In the genomic region with DNA sequence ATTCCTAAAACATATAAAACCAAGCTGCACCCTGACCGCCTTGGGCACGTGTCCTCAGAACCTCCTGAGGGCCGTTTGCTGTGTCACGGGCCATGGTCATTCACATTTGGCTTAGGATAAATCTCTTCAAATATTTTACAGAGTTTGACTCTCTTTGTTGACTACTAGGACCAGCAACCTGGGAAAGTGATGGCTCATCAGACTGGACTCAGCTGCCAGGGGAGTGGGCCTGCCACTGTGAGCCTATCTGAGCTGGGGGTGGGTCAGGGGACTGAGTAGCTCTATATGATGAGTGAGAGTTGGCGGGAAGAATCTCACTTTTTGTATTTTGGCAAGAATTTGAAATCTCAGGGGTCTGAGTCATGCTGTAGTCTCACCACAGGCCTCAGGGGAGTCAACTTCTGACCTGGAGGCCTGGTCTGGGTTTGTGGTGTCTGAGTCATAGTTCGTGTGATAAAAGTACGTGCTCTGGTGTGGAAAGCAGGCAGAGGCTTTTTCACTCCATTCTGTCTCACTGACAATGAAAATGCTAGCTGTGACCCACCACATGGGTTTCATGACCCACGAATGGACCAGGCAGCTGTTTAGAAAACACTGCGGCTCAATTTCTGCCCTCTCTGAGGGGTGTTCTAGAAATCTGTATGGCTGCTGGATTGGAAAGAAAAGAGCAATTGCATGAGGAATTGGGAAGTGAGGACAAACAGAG, we compare ENCODE assay signal across 1 cellular context.
TF ChIP-seq lines count a peak whose summit lies in the region.

No MANE protein-coding gene starts in this region.

TF ChIP-seq in HEK293, 187 proteins besides CTCF, POLR2A, EP300 and RAD21 (continued from another document):
- TF ChIP-seq ZNF24 (tag by site-specific recombination; IDR thresholded peaks at IDR 0.05) (peak; percentile 56; the same call in 1 of the 2 replicates), ZNF366 (tag by site-specific recombination; conservative IDR thresholded peaks at IDR 0.05) (peak; percentile 88), KLF10 (tag by site-specific recombination; IDR thresholded peaks at IDR 0.05) (peak; percentile 92), ZNF184 (tag by site-specific recombination; IDR thresholded peaks at IDR 0.05) (0 out of 2 replicates have a peak, but pooled peaks have one; percentile 18), KLF8 (tag by site-specific recombination; IDR thresholded peaks at IDR 0.05) (peak; percentile 74)
- TF ChIP-seq, protein P1, sequence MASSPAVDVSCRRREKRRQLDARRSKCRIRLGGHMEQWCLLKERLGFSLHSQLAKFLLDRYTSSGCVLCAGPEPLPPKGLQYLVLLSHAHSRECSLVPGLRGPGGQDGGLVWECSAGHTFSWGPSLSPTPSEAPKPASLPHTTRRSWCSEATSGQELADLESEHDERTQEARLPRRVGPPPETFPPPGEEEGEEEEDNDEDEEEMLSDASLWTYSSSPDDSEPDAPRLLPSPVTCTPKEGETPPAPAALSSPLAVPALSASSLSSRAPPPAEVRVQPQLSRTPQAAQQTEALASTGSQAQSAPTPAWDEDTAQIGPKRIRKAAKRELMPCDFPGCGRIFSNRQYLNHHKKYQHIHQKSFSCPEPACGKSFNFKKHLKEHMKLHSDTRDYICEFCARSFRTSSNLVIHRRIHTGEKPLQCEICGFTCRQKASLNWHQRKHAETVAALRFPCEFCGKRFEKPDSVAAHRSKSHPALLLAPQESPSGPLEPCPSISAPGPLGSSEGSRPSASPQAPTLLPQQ (tag by site-specific recombination; IDR thresholded peaks at IDR 0.05) = 0 out of 2 replicates have a peak, but pooled peaks have one; percentile 31
TF ChIP-seq in HEK293: peak in this region for 27.
